ENCODE assay signal across 13 cellular contexts in genomic region chr2:159456500-159457426, GRCh38.
DNase-seq lines count a peak whose midpoint lies in the region; ATAC-seq, FAIRE-seq and TF ChIP-seq lines count a peak whose summit lies in the region.
"Had no signal": no experiment of that assay in that cellular context is flagged by ENCODE, and none has a peak within 500 bp of the region (broad histone marks: within the 10 kb centered on the region; RNA-seq: fewer than 3 reads in every experiment).

No MANE protein-coding gene starts in this region.

- H3K27ac ChIP-seq in muscle layer of duodenum (ENCODE audit: low read length) (peak overlapping the region; percentile 65), adrenal gland (peak overlapping the region in 1 of 5 donors; percentile 10)
- H3K27ac ChIP-seq: vagina had no signal

- H3K4me1 ChIP-seq in muscle layer of duodenum (ENCODE audit: control insufficient read depth in 1 of 2, insufficient read depth in 2 of 2, low read length in 2 of 2): peaks cover 0 to 19% of the 10 kb centered on the region in 2 donors
- H3K4me1 ChIP-seq in adrenal gland (replicated peaks in 1 of 2): peaks cover 4 to 44% of the 10 kb centered on the region in 2 donors

- H3K4me3 ChIP-seq in muscle layer of duodenum (ENCODE audit: low read depth in 1 of 2, low read length in 2 of 2): no peak overlapping the region
- H3K4me3 ChIP-seq in adrenal gland: no peak overlapping the region
- H3K4me3 ChIP-seq: vagina had no signal

- FAIRE-seq in GM12891 (lab: Jason Lieb, UNC): no peak
- FAIRE-seq: endothelial cell of umbilical vein had no signal

- intact Hi-C loops in adrenal gland (cut with DNase I): no loop called here

- peak; percentile 54 for ATAC-seq in GM21381 (IDR thresholded peaks at IDR 0.05; ENCODE audit: unreplicated experiment)
- no peak for ATAC-seq in HG03097 (IDR thresholded peaks at IDR 0.05; ENCODE audit: low FRiP score, unreplicated experiment)

- no peak for TF ChIP-seq POLR2A in GM12891 (IDR thresholded peaks at IDR 0.05; ENCODE audit: low read depth, low read length)
- no peak for TF ChIP-seq POLR2A in adrenal gland (IDR thresholded peaks at IDR 0.05)

- TF ChIP-seq CTCF in adrenal gland (IDR thresholded peaks at IDR 0.05): no peak

- 58 to 71% (median 63%) methylated on average over 5 of the region's 5 CpGs for WGBS in adrenal gland, 4 donors

- no peak for DNase-seq in GM12891 (ENCODE audit: insufficient read length, low spot score)
- DNase-seq in OCI-M1 (lab: John Stamatoyannopoulos, UW): peak; percentile 43
- no peak for DNase-seq in adrenal gland
- no peak for DNase-seq in UCSD-AML1 (lab: John Stamatoyannopoulos, UW; ENCODE audit: unreplicated experiment)
- DNase-seq: activated CD8-positive, alpha-beta memory T cell treated with anti-CD3 and anti-CD28 coated beads for 24 hours; amygdala; DMS153; NCI-H1092 had no signal

- H3K9me3 ChIP-seq in muscle layer of duodenum (ENCODE audit: control insufficient read depth in 1 of 2, low read length in 2 of 2) (no peaks in the 10 kb centered on the region), adrenal gland (replicated peaks in 1 of 3) (peaks cover 0 to 4% (median 0%) of the 10 kb centered on the region in 3 donors)
- H3K9me3 ChIP-seq: vagina had no signal

- H3K36me3 ChIP-seq in muscle layer of duodenum (ENCODE audit: control insufficient read depth in 1 of 2, insufficient read depth in 2 of 2, low read length in 2 of 2): no peaks in the 10 kb centered on the region
- no peaks in the 10 kb centered on the region for H3K36me3 ChIP-seq in adrenal gland (replicated peaks in 1 of 2)
- H3K36me3 ChIP-seq: vagina had no signal

- no peaks in the 10 kb centered on the region for H3K27me3 ChIP-seq in muscle layer of duodenum (ENCODE audit: low read depth, low read length)
- H3K27me3 ChIP-seq in adrenal gland: no peaks in the 10 kb centered on the region
- H3K27me3 ChIP-seq: vagina had no signal

TF ChIP-seq in GM12891, 5 proteins besides CTCF, POLR2A, EP300 and RAD21:
- no peak for TF ChIP-seq POU2F2 (IDR thresholded peaks at IDR 0.05; ENCODE audit: low read depth, low read length)
- no peak for TF ChIP-seq POLR2AphosphoS5 (IDR thresholded peaks at IDR 0.05; ENCODE audit: low read depth, low read length)
- TF ChIP-seq SPI1 (IDR thresholded peaks at IDR 0.05; ENCODE audit: low read depth, low read length): peak; percentile 15; the same call in 1 of the 2 replicates
- TF ChIP-seq PAX5 (IDR thresholded peaks at IDR 0.05; ENCODE audit: insufficient read depth, low read length, severe bottlenecking): no peak
- no peak for TF ChIP-seq TAF1 (IDR thresholded peaks at IDR 0.05; ENCODE audit: low read depth, low read length)
TF ChIP-seq in GM12891: peak in this region for 1.
